ENCODE assay signal across 32 cellular contexts in genomic region chr4:181672751-181673150, GRCh38.
"Had no signal": no experiment of that assay in that cellular context is flagged by ENCODE, and none has a peak within 500 bp of the region (broad histone marks: within the 10 kb centered on the region; RNA-seq: fewer than 3 reads in every experiment).

No MANE protein-coding gene starts in this region.

- H3K4me1 Mint-ChIP-seq: activated CD4-positive, alpha-beta T cell treated with anti-CD3 and anti-CD28 coated beads for 36 hours; activated CD4-positive, alpha-beta T cell treated with anti-CD3 and anti-CD28 coated beads, Interleukin-2, amount 10 ng/mL, durations not matched to agents 24 days and 14 days; activated CD8-positive, alpha-beta memory T cell treated with anti-CD3 and anti-CD28 coated beads, Interleukin-2, amount 10 ng/mL, durations not matched to agents 7 days and 5 days; activated naive CD4-positive, alpha-beta T cell treated with anti-CD3 and anti-CD28 coated beads, Interleukin-2, amount 50 U/mL, for 24 hours; activated naive CD8-positive, alpha-beta T cell treated with anti-CD3 and anti-CD28 coated beads for 36 hours; activated naive CD8-positive, alpha-beta T cell treated with anti-CD3 and anti-CD28 coated beads, Interleukin-2, amount 50 U/mL, for 24 hours had no signal

- H3K27ac ChIP-seq: adrenal gland, body of pancreas, esophagus muscularis mucosa, gastroesophageal sphincter, heart right ventricle had no signal

- H3K4me3 ChIP-seq: adrenal gland, body of pancreas, esophagus muscularis mucosa, gastroesophageal sphincter, heart right ventricle had no signal

- H3K27me3 Mint-ChIP-seq: activated CD4-positive, alpha-beta memory T cell treated with anti-CD3 and anti-CD28 coated beads for 36 hours; activated CD4-positive, alpha-beta T cell treated with anti-CD3 and anti-CD28 coated beads for 36 hours; activated CD4-positive, alpha-beta T cell treated with anti-CD3 and anti-CD28 coated beads, Interleukin-2, amount 10 ng/mL, durations not matched to agents 24 days and 14 days; activated CD8-positive, alpha-beta memory T cell treated with anti-CD3 and anti-CD28 coated beads, Interleukin-2, amount 10 ng/mL, durations not matched to agents 7 days and 5 days; activated naive CD4-positive, alpha-beta T cell treated with anti-CD3 and anti-CD28 coated beads, Interleukin-2, amount 50 U/mL, for 24 hours; activated naive CD8-positive, alpha-beta T cell treated with anti-CD3 and anti-CD28 coated beads, Interleukin-2, amount 50 U/mL, for 24 hours; effector memory CD8-positive, alpha-beta T cell had no signal

- H3K36me3 Mint-ChIP-seq: activated CD4-positive, alpha-beta memory T cell treated with anti-CD3 and anti-CD28 coated beads for 36 hours; activated CD8-positive, alpha-beta memory T cell treated with anti-CD3 and anti-CD28 coated beads, Interleukin-2, amount 10 ng/mL, durations not matched to agents 7 days and 5 days; activated naive CD4-positive, alpha-beta T cell treated with anti-CD3 and anti-CD28 coated beads, Interleukin-2, amount 50 U/mL, for 24 hours; activated naive CD8-positive, alpha-beta T cell treated with anti-CD3 and anti-CD28 coated beads for 36 hours had no signal

- DNase-seq: activated CD4-positive, alpha-beta memory T cell treated with anti-CD3 and anti-CD28 coated beads for 36 hours; activated CD4-positive, alpha-beta T cell treated with anti-CD3 and anti-CD28 coated beads for 36 hours; activated CD4-positive, alpha-beta T cell treated with anti-CD3 and anti-CD28 coated beads, Interleukin-2, amount 10 ng/mL, durations not matched to agents 24 days and 14 days; activated CD4-positive, CD25-positive, alpha-beta regulatory T cell; activated CD4-positive, CD25-positive, alpha-beta regulatory T cell treated with anti-CD3 and anti-CD28 coated beads, Interleukin-2, amount 50 U/mL, for 72 hours; activated CD8-positive, alpha-beta memory T cell treated with anti-CD3 and anti-CD28 coated beads, Interleukin-2, amount 10 ng/mL, durations not matched to agents 7 days and 5 days; activated CD8-positive, alpha-beta memory T cell treated with anti-CD3 and anti-CD28 coated beads, Interleukin-2, amount 50 U/mL, for 4 hours; activated CD8-positive, alpha-beta T cell treated with anti-CD3 and anti-CD28 coated beads, Interleukin-2, amount 10 ng/mL, durations not matched to agents 7 days and 5 days; activated effector memory CD4-positive, alpha-beta T cell treated with anti-CD3 and anti-CD28 coated beads, Interleukin-2, amount 50 U/mL, for 16 hours; activated naive CD4-positive, alpha-beta T cell treated with anti-CD3 and anti-CD28 coated beads for 36 hours; activated naive CD8-positive, alpha-beta T cell treated with anti-CD3 and anti-CD28 coated beads for 36 hours; activated naive CD8-positive, alpha-beta T cell treated with anti-CD3 and anti-CD28 coated beads, Interleukin-2, amount 50 U/mL, for 24 hours; activated T-cell treated with anti-CD3 and anti-CD28 coated beads, Interleukin-2, amount 50 U/mL, for 1 hour; activated T-cell treated with anti-CD3 and anti-CD28 coated beads, Interleukin-2, amount 50 U/mL, for 48 hours; adrenal gland; amygdala; aorta; body of pancreas; caudate nucleus; cortex of kidney; dermis blood vessel endothelial cell; effector CD4-positive, alpha-beta T cell; effector memory CD8-positive, alpha-beta T cell; erythroblast; foreskin melanocyte; heart right ventricle; T-helper 2 cell had no signal

- H3K27ac Mint-ChIP-seq: activated CD4-positive, alpha-beta memory T cell treated with anti-CD3 and anti-CD28 coated beads for 36 hours; activated CD4-positive, alpha-beta T cell treated with anti-CD3 and anti-CD28 coated beads for 36 hours; activated CD4-positive, alpha-beta T cell treated with anti-CD3 and anti-CD28 coated beads, Interleukin-2, amount 10 ng/mL, durations not matched to agents 24 days and 14 days; activated CD8-positive, alpha-beta memory T cell treated with anti-CD3 and anti-CD28 coated beads, Interleukin-2, amount 10 ng/mL, durations not matched to agents 7 days and 5 days; activated CD8-positive, alpha-beta T cell treated with anti-CD3 and anti-CD28 coated beads, Interleukin-2, amount 10 ng/mL, durations not matched to agents 7 days and 5 days; activated naive CD4-positive, alpha-beta T cell treated with anti-CD3 and anti-CD28 coated beads for 36 hours; activated naive CD4-positive, alpha-beta T cell treated with anti-CD3 and anti-CD28 coated beads, Interleukin-2, amount 50 U/mL, for 24 hours; activated naive CD8-positive, alpha-beta T cell treated with anti-CD3 and anti-CD28 coated beads for 36 hours; activated naive CD8-positive, alpha-beta T cell treated with anti-CD3 and anti-CD28 coated beads, Interleukin-2, amount 50 U/mL, for 24 hours; activated T-helper 1 cell treated with anti-CD3 and anti-CD28 coated beads, Interleukin-12 subunit alpha, Interleukin-12 subunit beta, Interleukin-2, Interleukin-4 antibody, amounts not matched to agents 30 ng/mL and 10 ng/mL and 1 ng/mL, durations not matched to agents 14 hours and 24 hours and 36 hours; activated T-helper 2 cell treated with anti-CD3 and anti-CD28 coated beads, Interferon-gamma antibody, Interleukin-2, Interleukin-4, amounts not matched to agents 10 μg/mL and 5 μg/mL and 100 μg/mL, durations not matched to agents 14 hours and 24 hours and 36 hours; effector memory CD8-positive, alpha-beta T cell had no signal

- H3K27me3 ChIP-seq: adrenal gland, body of pancreas, esophagus muscularis mucosa, gastroesophageal sphincter, heart right ventricle had no signal

- H3K9me3 Mint-ChIP-seq: activated CD4-positive, alpha-beta memory T cell treated with anti-CD3 and anti-CD28 coated beads for 36 hours; activated CD4-positive, alpha-beta T cell treated with anti-CD3 and anti-CD28 coated beads, Interleukin-2, amount 10 ng/mL, durations not matched to agents 24 days and 14 days; activated T-helper 1 cell treated with anti-CD3 and anti-CD28 coated beads, Interleukin-12 subunit alpha, Interleukin-12 subunit beta, Interleukin-2, Interleukin-4 antibody, amounts not matched to agents 30 ng/mL and 10 ng/mL and 1 ng/mL, durations not matched to agents 14 hours and 24 hours and 36 hours had no signal

- ATAC-seq: activated CD4-positive, alpha-beta T cell treated with anti-CD3 and anti-CD28 coated beads for 36 hours; activated CD8-positive, alpha-beta memory T cell treated with anti-CD3 and anti-CD28 coated beads, Interleukin-2, amount 10 ng/mL, durations not matched to agents 7 days and 5 days; activated CD8-positive, alpha-beta T cell treated with anti-CD3 and anti-CD28 coated beads, Interleukin-2, amount 10 ng/mL, durations not matched to agents 7 days and 5 days; activated naive CD8-positive, alpha-beta T cell treated with anti-CD3 and anti-CD28 coated beads, Interleukin-2, amount 50 U/mL, for 24 hours; body of pancreas; effector memory CD8-positive, alpha-beta T cell; gastroesophageal sphincter; heart right ventricle had no signal

- H3K4me3 Mint-ChIP-seq: activated CD4-positive, alpha-beta memory T cell treated with anti-CD3 and anti-CD28 coated beads for 36 hours; activated CD4-positive, alpha-beta T cell treated with anti-CD3 and anti-CD28 coated beads for 36 hours; activated CD4-positive, alpha-beta T cell treated with anti-CD3 and anti-CD28 coated beads, Interleukin-2, amount 10 ng/mL, durations not matched to agents 24 days and 14 days; activated CD8-positive, alpha-beta memory T cell treated with anti-CD3 and anti-CD28 coated beads, Interleukin-2, amount 10 ng/mL, durations not matched to agents 7 days and 5 days; activated CD8-positive, alpha-beta T cell treated with anti-CD3 and anti-CD28 coated beads, Interleukin-2, amount 10 ng/mL, durations not matched to agents 7 days and 5 days; activated naive CD4-positive, alpha-beta T cell treated with anti-CD3 and anti-CD28 coated beads for 36 hours; activated naive CD4-positive, alpha-beta T cell treated with anti-CD3 and anti-CD28 coated beads, Interleukin-2, amount 50 U/mL, for 24 hours; activated naive CD8-positive, alpha-beta T cell treated with anti-CD3 and anti-CD28 coated beads for 36 hours; activated naive CD8-positive, alpha-beta T cell treated with anti-CD3 and anti-CD28 coated beads, Interleukin-2, amount 50 U/mL, for 24 hours; activated T-helper 1 cell treated with anti-CD3 and anti-CD28 coated beads, Interleukin-12 subunit alpha, Interleukin-12 subunit beta, Interleukin-2, Interleukin-4 antibody, amounts not matched to agents 30 ng/mL and 10 ng/mL and 1 ng/mL, durations not matched to agents 14 hours and 24 hours and 36 hours; effector memory CD8-positive, alpha-beta T cell had no signal

- H3K4me1 ChIP-seq: adrenal gland, body of pancreas, esophagus muscularis mucosa, gastroesophageal sphincter, heart right ventricle had no signal

- H3K36me3 ChIP-seq: adrenal gland, esophagus muscularis mucosa, gastroesophageal sphincter, heart right ventricle had no signal

- H3K9me3 ChIP-seq: adrenal gland, body of pancreas, esophagus muscularis mucosa, gastroesophageal sphincter, heart right ventricle had no signal
